1 cellular context compared by ENCODE assay signal in the genomic region with DNA sequence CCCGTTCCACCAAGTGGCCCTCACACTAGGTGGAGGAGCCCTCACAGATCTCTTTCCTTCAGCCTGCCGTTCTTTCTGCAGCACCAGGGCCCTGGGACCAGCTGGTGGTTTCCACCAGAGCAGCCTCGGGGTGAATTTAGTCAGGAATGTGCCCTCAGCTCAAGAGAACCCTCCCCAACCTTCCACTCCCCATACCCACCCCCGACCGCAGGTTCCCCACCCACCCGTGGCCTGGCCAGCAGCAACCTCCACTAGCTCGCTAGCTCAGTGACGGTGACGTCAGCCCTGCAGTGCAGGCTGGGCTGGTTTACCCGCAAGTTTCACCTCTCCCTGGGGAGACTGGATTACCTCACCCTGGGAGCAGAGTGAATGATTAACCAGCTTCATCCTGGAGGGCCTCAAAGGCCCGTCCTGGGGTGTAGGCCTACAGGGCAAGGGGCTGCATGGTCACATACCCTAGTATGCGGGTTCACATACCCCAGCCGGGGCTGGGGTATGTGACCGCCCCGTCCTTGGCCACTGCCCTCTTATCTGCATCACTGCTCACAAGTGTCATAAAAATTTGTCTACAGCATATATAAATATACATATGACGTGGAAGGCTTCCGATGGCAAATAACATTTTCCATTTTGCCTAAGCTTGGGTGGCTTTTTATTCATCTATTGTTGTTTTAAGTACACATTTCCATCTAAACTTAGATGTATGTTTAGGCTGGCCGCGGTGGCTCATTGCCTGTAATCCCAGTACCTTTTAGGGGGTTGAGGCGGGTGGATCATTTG.
TF ChIP-seq lines count a peak whose summit lies in the region.

No MANE protein-coding gene starts in this region.

TF ChIP-seq in HEK293, 187 proteins besides CTCF, POLR2A, EP300 and RAD21 (continued from another document):
- TF ChIP-seq, protein P1, sequence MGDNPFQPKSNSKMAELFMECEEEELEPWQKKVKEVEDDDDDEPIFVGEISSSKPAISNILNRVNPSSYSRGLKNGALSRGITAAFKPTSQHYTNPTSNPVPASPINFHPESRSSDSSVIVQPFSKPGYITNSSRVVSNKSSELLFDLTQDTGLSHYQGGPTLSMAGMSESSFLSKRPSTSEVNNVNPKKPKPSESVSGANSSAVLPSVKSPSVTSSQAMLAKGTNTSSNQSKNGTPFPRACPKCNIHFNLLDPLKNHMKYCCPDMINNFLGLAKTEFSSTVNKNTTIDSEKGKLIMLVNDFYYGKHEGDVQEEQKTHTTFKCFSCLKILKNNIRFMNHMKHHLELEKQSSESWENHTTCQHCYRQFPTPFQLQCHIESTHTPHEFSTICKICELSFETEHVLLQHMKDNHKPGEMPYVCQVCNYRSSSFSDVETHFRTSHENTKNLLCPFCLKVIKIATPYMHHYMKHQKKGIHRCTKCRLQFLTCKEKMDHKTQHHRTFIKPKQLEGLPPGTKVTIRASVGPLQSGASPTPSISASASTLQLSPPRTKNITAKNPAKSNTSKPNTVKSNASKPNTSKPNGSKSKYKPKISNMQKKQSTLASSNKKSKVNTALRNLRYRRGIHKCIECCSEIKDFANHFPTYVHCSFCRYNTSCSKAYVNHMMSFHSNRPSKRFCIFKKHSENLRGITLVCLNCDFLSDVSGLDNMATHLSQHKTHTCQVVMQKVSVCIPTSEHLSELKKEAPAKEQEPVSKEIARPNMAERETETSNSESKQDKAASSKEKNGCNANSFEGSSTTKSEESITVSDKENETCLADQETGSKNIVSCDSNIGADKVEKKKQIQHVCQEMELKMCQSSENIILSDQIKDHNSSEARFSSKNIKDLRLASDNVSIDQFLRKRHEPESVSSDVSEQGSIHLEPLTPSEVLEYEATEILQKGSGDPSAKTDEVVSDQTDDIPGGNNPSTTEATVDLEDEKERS (tag by site-specific recombination; IDR thresholded peaks at IDR 0.05) = no peak
- TF ChIP-seq ZNF664 (tag by site-specific recombination; IDR thresholded peaks at IDR 0.05) (no peak), GLI4 (tag by site-specific recombination; IDR thresholded peaks at IDR 0.05) (no peak), ZNF10 (tag by site-specific recombination; IDR thresholded peaks at IDR 0.05) (peak; percentile 46; the same call in 1 of the 2 replicates), HOXA7 (CRISPR knock-in tag; IDR thresholded peaks at IDR 0.05; ENCODE audit: borderline replicate concordance) (no peak), FEZF1 (tag by site-specific recombination; IDR thresholded peaks at IDR 0.05) (peak; percentile 83), ZNF785 (tag by site-specific recombination; IDR thresholded peaks at IDR 0.05) (no peak), ZFP69B (tag by site-specific recombination; IDR thresholded peaks at IDR 0.05) (no peak), ZNF585B (tag by site-specific recombination; IDR thresholded peaks at IDR 0.05) (no peak), GLI2 (tag by site-specific recombination; IDR thresholded peaks at IDR 0.05; ENCODE audit: borderline replicate concordance, low read depth) (peak; percentile 82), ZNF529 (tag by site-specific recombination; IDR thresholded peaks at IDR 0.05; ENCODE audit: insufficient replicate concordance) (no peak)
- TF ChIP-seq, protein P2, sequence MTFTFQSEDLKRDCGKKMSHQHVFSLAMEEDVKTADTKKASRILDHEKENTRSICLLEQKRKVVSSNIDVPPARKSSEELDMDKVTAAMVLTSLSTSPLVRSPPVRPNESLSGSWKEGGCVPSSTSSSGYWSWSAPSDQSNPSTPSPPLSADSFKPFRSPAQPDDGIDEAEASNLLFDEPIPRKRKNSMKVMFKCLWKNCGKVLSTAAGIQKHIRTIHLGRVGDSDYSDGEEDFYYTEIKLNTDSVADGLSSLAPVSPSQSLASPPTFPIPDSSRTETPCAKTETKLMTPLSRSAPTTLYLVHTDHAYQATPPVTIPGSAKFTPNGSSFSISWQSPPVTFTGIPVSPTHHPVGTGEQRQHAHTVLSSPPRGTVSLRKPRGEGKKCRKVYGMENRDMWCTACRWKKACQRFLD (tag by site-specific recombination; IDR thresholded peaks at IDR 0.05) = no peak
